In genomic region chr12:88325076-88325827, GRCh38 we compare ENCODE assay signal across 11 cellular contexts.
DNase-seq lines count a peak whose midpoint lies in the region; ATAC-seq, FAIRE-seq and TF ChIP-seq lines count a peak whose summit lies in the region.
"Had no signal": no experiment of that assay in that cellular context is flagged by ENCODE, and none has a peak within 500 bp of the region (broad histone marks: within the 10 kb centered on the region; RNA-seq: fewer than 3 reads in every experiment).

No MANE protein-coding gene starts in this region.

- peak overlapping the region; percentile 9 for H3K27ac ChIP-seq in psoas muscle

- in situ Hi-C loops in Caki2 (cut with HindIII; ENCODE audit: low pct_unique_long_range_greater_than_20kb, low sequenced_read_pairs): no loop called here

- DNase-seq in Caki2 (ENCODE audit: low read depth) (peak; percentile 86), T1000 (lab: John Stamatoyannopoulos, UW) (peak; percentile 99), glomerular endothelial cell (ENCODE audit: extremely low read depth, low read depth, low spot score) (peak; percentile 42), psoas muscle (no peak), inferior parietal cortex (ENCODE audit: extremely low spot score) (no peak), frontal cortex (ENCODE audit: low spot score in 2 of 2) (no peak), COR-L47 (lab: John Stamatoyannopoulos, UW) (no peak), NCI-H2081 treated with DMSO at 0.1 percent for 48 hours (lab: John Stamatoyannopoulos, UW) (no peak)
- DNase-seq: hypothalamus; stimulated activated CD4-positive, alpha-beta T cell treated with anti-CD3 and anti-CD28 coated beads, Interleukin-4, amount 100 ng/mL, for 1 hour had no signal

- no peak for TF ChIP-seq CTCF in psoas muscle (IDR thresholded peaks at IDR 0.05)

- no peak for FAIRE-seq in frontal cortex (lab: Jason Lieb, UNC)
- FAIRE-seq: D721Med had no signal

- intact Hi-C loops in psoas muscle (cut with DNase I): no loop called here

- H3K4me1 ChIP-seq in psoas muscle: no peaks in the 10 kb centered on the region

- no peaks in the 10 kb centered on the region for H3K27me3 ChIP-seq in psoas muscle (ENCODE audit: insufficient read depth in 3 of 3, low read length in 2 of 3)

- ATAC-seq in psoas muscle: peak in 3 of 4 donors; percentile 27 to 35 (median 33)

- H3K36me3 ChIP-seq in psoas muscle (ENCODE audit: insufficient read depth in 1 of 2, low read depth in 1 of 2): no peaks in the 10 kb centered on the region

- WGBS in psoas muscle, 3 donors: 25 to 38% (median 25%) methylated on average over 1 of the region's 1 CpG

- H3K9me3 ChIP-seq in psoas muscle: no peaks in the 10 kb centered on the region

- H3K4me3 ChIP-seq in psoas muscle: no peak overlapping the region

Comparison
In these comparisons a context has a peak if more than half of its experiments do, and no peak if none do; other contexts are left out.
1. DNase-seq: peak in Caki2 (single experiment), T1000 (single experiment) and glomerular endothelial cell (single experiment); none in psoas muscle (0 of 2), inferior parietal cortex (single experiment), frontal cortex (0 of 2), COR-L47 (single experiment) and NCI-H2081 treated with DMSO at 0.1 percent for 48 hours (single experiment).